ENCODE assay signal across 10 cellular contexts in the genomic region with DNA sequence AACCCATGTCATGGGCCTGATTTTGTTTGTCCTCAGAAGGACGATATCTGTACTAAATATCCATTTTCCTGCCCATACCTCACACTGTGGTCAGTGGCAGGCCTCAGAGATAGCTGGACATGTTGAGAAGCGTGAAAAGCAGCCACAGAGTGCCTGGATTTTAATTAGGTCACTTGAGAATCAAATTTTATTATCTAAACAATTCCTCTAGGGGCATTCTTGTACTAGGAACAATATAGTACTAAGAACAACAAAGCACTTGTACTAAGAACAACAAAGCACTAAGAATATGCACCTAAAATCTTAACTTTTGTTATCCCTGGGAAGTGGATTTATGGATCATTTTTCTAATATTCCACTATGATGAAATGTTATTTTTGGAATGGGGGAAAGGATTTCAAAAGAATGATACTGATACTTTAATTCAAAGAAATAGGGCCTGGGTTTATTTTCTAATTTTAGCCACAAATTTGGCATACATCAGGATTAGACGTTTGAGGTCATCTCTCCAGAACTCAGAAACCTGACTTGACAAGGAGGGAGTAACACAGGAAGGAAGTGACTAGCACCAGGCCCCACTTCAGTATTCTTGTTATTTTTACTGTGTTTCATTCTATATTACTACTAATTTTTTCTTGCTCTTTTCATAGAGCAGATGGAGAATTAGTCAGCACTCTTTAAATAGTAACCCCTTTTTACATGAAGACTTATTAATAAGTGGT.
A peak's percentile ranks its signal among the peaks of the same experiment; 100 is the strongest.
DNase-seq lines count a peak whose midpoint lies in the region; ATAC-seq and TF ChIP-seq lines count a peak whose summit lies in the region.
"Had no signal": no experiment of that assay in that cellular context is flagged by ENCODE, and none has a peak within 500 bp of the region (broad histone marks: within the 10 kb centered on the region; RNA-seq: fewer than 3 reads in every experiment).

No MANE protein-coding gene starts in this region.

- peak overlapping the region; percentile 47 for H3K27ac Mint-ChIP-seq in HFFc6
- H3K27ac Mint-ChIP-seq: GM23338 had no signal

- H3K27ac ChIP-seq in ascending aorta = peak overlapping the region; percentile 72 to 75
- H3K27ac ChIP-seq in heart right ventricle = peak overlapping the region in 6 of 10 donors; percentile 11 to 52 (median 32)
- no peak overlapping the region for H3K27ac ChIP-seq in adrenal gland

- H3K9me3 ChIP-seq in ascending aorta (no peaks in the 10 kb centered on the region), heart right ventricle (peaks cover 0 to 5% (median 0%) of the 10 kb centered on the region in 11 donors), adrenal gland (replicated peaks in 1 of 3) (no peaks in the 10 kb centered on the region)

- DNase-seq in HFFc6 = peak; percentile 1
- DNase-seq in ascending aorta (ENCODE audit: low spot score in 2 of 2) = no peak
- no peak for DNase-seq in heart right ventricle
- DNase-seq in stromal cell of bone marrow (ENCODE audit: low read depth) = peak; percentile 82
- DNase-seq in stimulated activated naive CD4-positive, alpha-beta T cell (lab: John Stamatoyannopoulos, UW) = no peak
- DNase-seq in SKM-1 treated with dmso at 0.1 percent for 144 hours (lab: John Stamatoyannopoulos, UW; ENCODE audit: unreplicated experiment) = no peak
- no peak for DNase-seq in adrenal gland
- DNase-seq: GDM1, T-helper 9 cell had no signal

- H3K4me1 Mint-ChIP-seq in HFFc6 (ENCODE audit: low read depth) = peaks cover 36% of the 10 kb centered on the region

- H3K9me3 Mint-ChIP-seq in HFFc6 = no peaks in the 10 kb centered on the region

- H3K36me3 ChIP-seq in ascending aorta (no peaks in the 10 kb centered on the region), heart right ventricle (no peaks in the 10 kb centered on the region), adrenal gland (replicated peaks in 1 of 2) (no peaks in the 10 kb centered on the region)

- H3K4me1 ChIP-seq in ascending aorta (peaks cover 0 to 15% of the 10 kb centered on the region in 2 donors), heart right ventricle (peaks cover 14 to 46% (median 24%) of the 10 kb centered on the region in 9 donors), adrenal gland (replicated peaks in 1 of 2) (peaks cover 7 to 17% of the 10 kb centered on the region in 2 donors)

- no peak overlapping the region for H3K4me3 ChIP-seq in ascending aorta
- H3K4me3 ChIP-seq in heart right ventricle = no peak overlapping the region
- H3K4me3 ChIP-seq in adrenal gland = no peak overlapping the region
- H3K4me3 ChIP-seq: GM23338 had no signal

- H3K27me3 ChIP-seq in ascending aorta = no peaks in the 10 kb centered on the region
- H3K27me3 ChIP-seq in heart right ventricle = no peaks in the 10 kb centered on the region
- no peaks in the 10 kb centered on the region for H3K27me3 ChIP-seq in adrenal gland

- WGBS in heart right ventricle, 2 donors = 34 to 44% methylated on average over 3 of the region's 3 CpGs
- WGBS in adrenal gland, 4 donors = 55 to 63% (median 60%) methylated on average over 3 of the region's 3 CpGs

- TF ChIP-seq CTCF in HFFc6 (IDR thresholded peaks at IDR 0.05) (peak; percentile 21; the same call in 1 of the 2 replicates), ascending aorta (IDR thresholded peaks at IDR 0.05) (no peak), heart right ventricle (IDR thresholded peaks at IDR 0.05) (peak in 3 of 9 donors; percentile 7 to 15 (median 9)), adrenal gland (IDR thresholded peaks at IDR 0.05) (no peak)

- intact Hi-C loops in ascending aorta (cut with DNase I) = no loop called here
- intact Hi-C loops in heart right ventricle (cut with DNase I) = no loop called here
- intact Hi-C loops in adrenal gland (cut with DNase I) = no loop called here

- no peak overlapping the region for H3K4me3 Mint-ChIP-seq in HFFc6
- H3K4me3 Mint-ChIP-seq: GM23338 had no signal

- ATAC-seq in heart right ventricle = peak in 4 of 8 donors; percentile 39 to 72 (median 58)
- ATAC-seq: GM23338 had no signal

- H3K36me3 Mint-ChIP-seq in HFFc6 (ENCODE audit: low read depth) = peaks cover 23% of the 10 kb centered on the region

- no peak for TF ChIP-seq POLR2A in adrenal gland (IDR thresholded peaks at IDR 0.05)

- no peaks in the 10 kb centered on the region; the same call in 1 of the 2 replicates for H3K27me3 Mint-ChIP-seq in HFFc6 (ENCODE audit: insufficient read depth)

Comparison
In these comparisons a context has a peak if more than half of its experiments do, and no peak if none do; other contexts are left out.
1. DNase-seq: peak in HFFc6 (single experiment) and stromal cell of bone marrow (single experiment); none in ascending aorta (0 of 2), heart right ventricle (0 of 2), stimulated activated naive CD4-positive, alpha-beta T cell (0 of 6), SKM-1 treated with dmso at 0.1 percent for 144 hours (single experiment) and adrenal gland (0 of 7).
2. H3K27ac ChIP-seq: peak in ascending aorta (2 of 2) and heart right ventricle (6 of 10); none in adrenal gland (0 of 5).